In the genomic region with DNA sequence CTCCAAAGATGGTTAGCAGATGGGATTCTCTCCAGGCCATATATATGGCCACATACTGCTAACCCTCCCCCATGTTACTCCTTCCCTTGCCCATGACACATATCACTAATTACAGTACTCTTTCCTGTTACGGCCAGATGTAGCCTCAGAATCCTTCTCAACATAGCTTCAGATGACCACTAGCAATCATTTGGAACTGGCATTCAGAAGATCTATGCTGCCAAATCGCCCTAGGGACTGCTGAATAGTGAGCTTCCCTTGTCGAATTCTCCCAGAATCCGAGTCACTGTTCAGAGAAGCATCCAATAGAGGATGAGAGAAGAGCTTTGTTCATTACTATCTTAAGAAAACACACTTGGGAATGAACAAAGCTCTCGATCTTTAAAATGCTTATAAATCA, we compare ENCODE assay signal across 22 cellular contexts.
"Had no signal": no experiment of that assay in that cellular context is flagged by ENCODE, and none has a peak within 500 bp of the region (broad histone marks: within the 10 kb centered on the region; RNA-seq: fewer than 3 reads in every experiment).

No MANE protein-coding gene starts in this region.

- H3K4me1 Mint-ChIP-seq: immature natural killer cell; memory B cell; natural killer cell; stimulated activated memory B cell treated with anti-CD40 and anti-IgM and Interleukin-4, amounts not matched to agents 10 μg/mL and 1 μg/mL and 100 μg/mL, for 72 hours had no signal

- H3K9me3 Mint-ChIP-seq: immature natural killer cell, natural killer cell had no signal

- DNase-seq: cortex of kidney; effector memory CD8-positive, alpha-beta T cell; hypothalamus; immature natural killer cell; left ventricle myocardium superior; natural killer cell; occipital lobe; ovary; posterior cingulate gyrus; psoas muscle; right cardiac atrium; sigmoid colon; stimulated activated CD4-positive, alpha-beta T cell treated with anti-CD3 and anti-CD28 coated beads, Interleukin-2, amount 100 ng/mL, for 24 hours; stimulated activated CD4-positive, alpha-beta T cell treated with anti-CD3 and anti-CD28 coated beads, Interleukin-4, amount 100 ng/mL, for 24 hours; stimulated activated naive CD8-positive, alpha-beta T cell treated with anti-CD3 and anti-CD28 coated beads, Interleukin-15, Interleukin-2, amounts not matched to agents 100 U/mL and 50 U/mL, for 24 hours; upper lobe of right lung; uterus had no signal

- H3K36me3 Mint-ChIP-seq: immature natural killer cell; natural killer cell; stimulated activated memory B cell treated with anti-CD40 and anti-IgM and Interleukin-4, amounts not matched to agents 10 μg/mL and 1 μg/mL and 100 μg/mL, for 72 hours had no signal

- H3K4me3 Mint-ChIP-seq: effector memory CD8-positive, alpha-beta T cell; immature natural killer cell; memory B cell; natural killer cell; stimulated activated memory B cell treated with anti-CD40 and anti-IgM and Interleukin-4, amounts not matched to agents 10 μg/mL and 1 μg/mL and 100 μg/mL, for 72 hours had no signal

- H3K27ac Mint-ChIP-seq: effector memory CD8-positive, alpha-beta T cell; immature natural killer cell; memory B cell; natural killer cell; stimulated activated memory B cell treated with anti-CD40 and anti-IgM and Interleukin-4, amounts not matched to agents 10 μg/mL and 1 μg/mL and 100 μg/mL, for 72 hours had no signal

- H3K4me3 ChIP-seq: lung, ovary, psoas muscle, sigmoid colon, thoracic aorta, tibial nerve, upper lobe of right lung, uterus had no signal
